In genomic region chr11:66969584-66970205, GRCh38 we compare ENCODE assay signal across 13 cellular contexts. TPM values are rescaled to one million over a fixed set of nuclear protein-coding genes. Genes with fewer than 3 reads are reported as not detected.
DNase-seq lines count a peak whose midpoint lies in the region; ATAC-seq and TF ChIP-seq lines count a peak whose summit lies in the region.
"Had no signal": no experiment of that assay in that cellular context is flagged by ENCODE, and none has a peak within 500 bp of the region (broad histone marks: within the 10 kb centered on the region; RNA-seq: fewer than 3 reads in every experiment).

No MANE protein-coding gene starts in this region.

- TF ChIP-seq POLR2A in uterus (IDR thresholded peaks at IDR 0.05), result no peak

- ATAC-seq in RWPE2 (ENCODE audit: low read depth), result no peak

- H3K9me3 ChIP-seq in RWPE2 (ENCODE audit: severe bottlenecking), result no peaks in the 10 kb centered on the region
- H3K9me3 ChIP-seq in WERI-Rb-1 (ENCODE audit: severe bottlenecking), result no peaks in the 10 kb centered on the region
- no peaks in the 10 kb centered on the region for H3K9me3 ChIP-seq in uterus
- H3K9me3 ChIP-seq: BE2C had no signal

- H3K27ac ChIP-seq in RWPE2 (ENCODE audit: poor library complexity, severe bottlenecking) (peak overlapping the region; percentile 95), epithelial cell of prostate (peak overlapping the region; percentile 98), WERI-Rb-1 (no peak overlapping the region), uterus (no peak overlapping the region)

- intact Hi-C loops in uterus (cut with DNase I; ENCODE audit: low total_unique reads), result no loop called here

- H3K4me3 ChIP-seq in AG10803 (ENCODE audit: low read length) (no peak overlapping the region), RWPE2 (ENCODE audit: severe bottlenecking) (no peak overlapping the region), WERI-Rb-1 (ENCODE audit: low read depth, low read length) (no peak overlapping the region), uterus (no peak overlapping the region)

- DNase-seq in AG10803 (ENCODE audit: low read depth), result peak; percentile 99
- no peak for DNase-seq in RWPE2 (ENCODE audit: low spot score)
- DNase-seq in epithelial cell of prostate (ENCODE audit: low read depth, low spot score), result no peak
- peak; percentile 70 for DNase-seq in renal cortical epithelial cell (ENCODE audit: low read depth)
- no peak for DNase-seq in GM10266 (ENCODE audit: extremely low spot score)
- DNase-seq in WERI-Rb-1, result no peak
- no peak for DNase-seq in activated naive CD4-positive, alpha-beta T cell treated with anti-CD3 and anti-CD28 coated beads, Interleukin-2, amount 50 U/mL, for 16 hours
- DNase-seq in uterus, result no peak
- DNase-seq: activated CD4-positive, alpha-beta T cell treated with anti-CD3 and anti-CD28 coated beads, Interleukin-2, amount 50 U/mL, for 4 hours; BE2C had no signal

- H3K4me1 ChIP-seq in RWPE2 (ENCODE audit: insufficient read depth, poor library complexity, severe bottlenecking) (peaks cover 54% of the 10 kb centered on the region), uterus (no peaks in the 10 kb centered on the region)
- H3K4me1 ChIP-seq: BE2C had no signal

- H3K27me3 ChIP-seq in RWPE2 (ENCODE audit: insufficient read depth, poor library complexity, severe bottlenecking) (no peaks in the 10 kb centered on the region), WERI-Rb-1 (ENCODE audit: insufficient read depth, low read depth, severe bottlenecking) (no peaks in the 10 kb centered on the region), uterus (no peaks in the 10 kb centered on the region)
- H3K27me3 ChIP-seq: BE2C had no signal

- TF ChIP-seq CTCF in AG10803 (conservative IDR thresholded peaks at IDR 0.05; ENCODE audit: low read length), result no peak
- TF ChIP-seq CTCF in RWPE2 (IDR thresholded peaks at IDR 0.05; ENCODE audit: poor library complexity, severe bottlenecking), result no peak
- TF ChIP-seq CTCF in GM10266 (IDR thresholded peaks at IDR 0.05; ENCODE audit: control insufficient read depth, insufficient read depth, low read depth, missing control alignments), result no peak
- TF ChIP-seq CTCF in WERI-Rb-1 (IDR thresholded peaks at IDR 0.05; ENCODE audit: low read depth, low read length), result no peak
- TF ChIP-seq CTCF in uterus (IDR thresholded peaks at IDR 0.05), result no peak

- H3K36me3 ChIP-seq in RWPE2 (ENCODE audit: low read depth) (no peaks in the 10 kb centered on the region), WERI-Rb-1 (no peaks in the 10 kb centered on the region), uterus (no peaks in the 10 kb centered on the region)
- H3K36me3 ChIP-seq: BE2C had no signal

RNA-seq across cellular contexts. Expression of gene C11orf86, which starts 5.4 kb away (rescaled TPM):
- not detected in 2 replicates for total RNA-seq in renal cortical epithelial cell
- not detected for total RNA-seq in uterus
- total RNA-seq: LHCN-M2; pulmonary artery endothelial cell; T-helper 2 cell treated with Interferon-gamma antibody and Interleukin-4, amounts not matched to agents 100 ng/mL and 5 ng/mL, for 36 hours had no signal

RNA-seq across cellular contexts. Expression of gene PC, which starts 11.5 kb away (rescaled TPM):
- total RNA-seq in renal cortical epithelial cell, result 5.4 and 9.5 TPM in 2 replicates
- total RNA-seq in uterus, result 10 to 100 TPM in 1 of 4 donors, 1 to 10 TPM in 3; 7.1 to 13.8 (median 8.1) TPM

RNA-seq across cellular contexts. Expression of gene SYT12, which starts 53.2 kb away (rescaled TPM):
- total RNA-seq in renal cortical epithelial cell (0.87 and 10.6 TPM in 2 replicates), uterus (under 1 TPM in 2 of 4 donors, not detected in 2; 0.55 to 0.61 TPM)
- total RNA-seq: LHCN-M2; pulmonary artery endothelial cell; T-helper 2 cell treated with Interferon-gamma antibody and Interleukin-4, amounts not matched to agents 100 ng/mL and 5 ng/mL, for 36 hours had no signal

Comparison
In these comparisons a context has a peak if more than half of its experiments do, and no peak if none do; other contexts are left out.
1. DNase-seq: peak in AG10803 (single experiment) and renal cortical epithelial cell (single experiment); none in RWPE2 (single experiment), epithelial cell of prostate (single experiment), GM10266 (single experiment), WERI-Rb-1 (single experiment), activated naive CD4-positive, alpha-beta T cell treated with anti-CD3 and anti-CD28 coated beads, Interleukin-2, amount 50 U/mL, for 16 hours (single experiment) and uterus (0 of 2).
2. H3K27ac ChIP-seq: peak in RWPE2 (single experiment) and epithelial cell of prostate (single experiment); none in WERI-Rb-1 (single experiment) and uterus (0 of 2).